9 cellular contexts compared by ENCODE assay signal in the genomic region with DNA sequence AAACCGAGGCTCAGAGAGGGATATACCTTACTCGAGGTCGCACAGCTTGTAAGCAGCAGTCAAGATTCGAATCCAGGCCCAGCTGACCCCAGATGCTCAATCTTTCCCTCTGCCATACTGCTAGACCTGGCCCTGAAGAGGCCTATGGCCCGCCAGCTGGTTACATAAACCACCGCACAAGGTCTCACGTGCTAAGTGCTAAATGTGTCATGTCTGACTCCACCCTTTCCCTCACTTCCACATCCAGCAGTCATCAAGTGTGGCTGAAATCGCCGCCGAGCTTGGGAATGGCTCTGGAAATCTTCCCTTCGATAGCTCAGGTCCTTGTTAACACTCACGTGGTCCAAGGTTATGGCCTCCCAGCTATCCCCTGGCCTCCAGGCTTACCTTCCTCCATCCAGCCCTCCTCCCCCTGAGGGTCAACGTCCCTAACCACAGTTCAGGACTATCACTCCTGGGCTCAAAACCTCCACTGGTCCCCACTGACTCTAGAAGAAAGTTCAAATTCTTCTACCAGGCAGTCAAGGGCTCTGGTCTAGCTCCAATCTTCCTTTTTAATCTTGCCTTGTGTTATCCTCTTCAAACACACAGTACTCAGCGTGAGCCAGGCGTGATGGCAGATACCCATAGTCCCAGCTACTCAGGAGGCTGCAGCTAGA. TPM values are rescaled to one million over a fixed set of nuclear protein-coding genes. Genes with fewer than 3 reads are reported as not detected.
DNase-seq lines count a peak whose midpoint lies in the region; ATAC-seq and TF ChIP-seq lines count a peak whose summit lies in the region.
"Had no signal": no experiment of that assay in that cellular context is flagged by ENCODE, and none has a peak within 500 bp of the region (broad histone marks: within the 10 kb centered on the region; RNA-seq: fewer than 3 reads in every experiment).

No MANE protein-coding gene starts in this region.

- ATAC-seq in HG03108 (IDR thresholded peaks at IDR 0.05; ENCODE audit: unreplicated experiment): no peak

- intact Hi-C loops in mammary epithelial cell (cut with micrococcal nuclease) (loop anchor here (1.0 to 2.0 kb wide), 2 partner anchors 39 to 195 kb away; a partner anchor contains a TSS), lower leg skin (cut with DNase I; ENCODE audit: low total_unique reads) (no loop called here), tibial artery (cut with DNase I; ENCODE audit: low total_unique reads) (loop anchor here (5.0 kb wide), 1 partner anchor 39 kb away; a partner anchor contains a TSS)

- TSS peak; percentile 16 for BruUV-seq in mammary epithelial cell (replicated peaks; lab: Mats Ljungman, UMichigan)

- H3K36me3 Mint-ChIP-seq in T-helper 2 cell treated with Interferon-gamma antibody and Interleukin-4, amounts not matched to agents 5 μg/mL and 100 μg/mL, for 36 hours (ENCODE audit: low read depth): no peaks in the 10 kb centered on the region

- H3K4me3 ChIP-seq in mammary epithelial cell (replicated peaks in 1 of 3; ENCODE audit: insufficient read depth in 1 of 3, low read depth in 2 of 3, low read length in 3 of 3) (peak overlapping the region in 1 of 3 experiments; percentile 0), lower leg skin (ENCODE audit: low read depth, poor library complexity, severe bottlenecking) (no peak overlapping the region), tibial artery (no peak overlapping the region)

- H3K27ac Mint-ChIP-seq in T-helper 2 cell treated with Interferon-gamma antibody and Interleukin-4, amounts not matched to agents 5 μg/mL and 100 μg/mL, for 36 hours: peak overlapping the region; percentile 17

- peaks cover 38% of the 10 kb centered on the region for H3K4me1 Mint-ChIP-seq in T-helper 2 cell treated with Interferon-gamma antibody and Interleukin-4, amounts not matched to agents 5 μg/mL and 100 μg/mL, for 36 hours (ENCODE audit: low read depth)

- TF ChIP-seq POLR2A in lower leg skin (IDR thresholded peaks at IDR 0.05): no peak

- in situ Hi-C loops in mammary epithelial cell (cut with MboI; ENCODE audit: low sequenced_read_pairs in 2 of 2): loop anchor here in 1 of 2 donors (5.0 kb wide), 1 partner anchor 39 kb away; a partner anchor contains a TSS

- H3K9me3 ChIP-seq in mammary epithelial cell (replicated peaks; ENCODE audit: insufficient read depth, low read length): no peaks in the 10 kb centered on the region
- no peaks in the 10 kb centered on the region for H3K9me3 ChIP-seq in tibial artery

- no peak overlapping the region for H2AFZ ChIP-seq in mammary epithelial cell (ENCODE audit: low read depth, low read length)

- no peak for DNase-seq in T-helper 2 cell treated with Interferon-gamma antibody and Interleukin-4, amounts not matched to agents 5 μg/mL and 100 μg/mL, for 36 hours (ENCODE audit: low spot score)
- DNase-seq in T-helper 2 cell (no peak), mammary epithelial cell (no peak), lower leg skin (ENCODE audit: low spot score in 2 of 2) (peak; percentile 87 to 95), tibial artery (peak; percentile 81 to 87), hypothalamus (lab: John Stamatoyannopoulos, UW) (no peak), NCI-H2107 treated with DMSO at 0.1 percent for 48 hours (lab: John Stamatoyannopoulos, UW; ENCODE audit: unreplicated experiment) (no peak)
- DNase-seq: retina had no signal

- H3K79me2 ChIP-seq in mammary epithelial cell (ENCODE audit: insufficient read depth, low read length): peaks cover 88% of the 10 kb centered on the region

- H3K27me3 ChIP-seq in mammary epithelial cell (ENCODE audit: insufficient read depth, low read length) (no peaks in the 10 kb centered on the region), tibial artery (no peaks in the 10 kb centered on the region)

- CTCF ChIA-PET in mammary epithelial cell (lab: Charles Lee; ENCODE audit: low non-redundant PET): interaction anchor here (0.6 to 0.8 kb wide), 2 partner anchors 41 to 84 kb away, joined by 3 to 4 read pairs; no protein-coding TSS in a partner anchor

- TF ChIP-seq CTCF in mammary epithelial cell (conservative IDR thresholded peaks at IDR 0.05 in 1 of 2, IDR thresholded peaks at IDR 0.05 in 1 of 2; ENCODE audit: extremely low read depth in 1 of 2, insufficient read depth in 1 of 2, low read depth in 1 of 2, low read length in 2 of 2) (no peak), lower leg skin (IDR thresholded peaks at IDR 0.05) (no peak), tibial artery (IDR thresholded peaks at IDR 0.05) (no peak)

- peak overlapping the region; percentile 67 for H3K27ac ChIP-seq in mammary epithelial cell (ENCODE audit: insufficient read depth, low read depth, low read length)
- peak overlapping the region; percentile 100 for H3K27ac ChIP-seq in tibial artery

- no peaks in the 10 kb centered on the region for H4K20me1 ChIP-seq in mammary epithelial cell (ENCODE audit: insufficient read depth, low read length)

- peak overlapping the region; percentile 68 for H3K4me2 ChIP-seq in mammary epithelial cell (ENCODE audit: insufficient read depth, low read depth, low read length)

- peak overlapping the region; percentile 61 for H3K9ac ChIP-seq in mammary epithelial cell (ENCODE audit: insufficient read depth, low read length)

- WGBS in mammary epithelial cell (ENCODE audit: low coverage, missing lambda C conversion rate): 44% methylated on average over 15 of the region's 15 CpGs
- 32 to 35% methylated on average over 15 of the region's 15 CpGs for WGBS in lower leg skin, 2 donors

- no peaks in the 10 kb centered on the region for H3K36me3 ChIP-seq in mammary epithelial cell (ENCODE audit: insufficient read depth, low read length)
- H3K36me3 ChIP-seq in tibial artery: no peaks in the 10 kb centered on the region

- H3K4me3 Mint-ChIP-seq in T-helper 2 cell treated with Interferon-gamma antibody and Interleukin-4, amounts not matched to agents 5 μg/mL and 100 μg/mL, for 36 hours: no peak overlapping the region

- no peaks in the 10 kb centered on the region for H3K27me3 Mint-ChIP-seq in T-helper 2 cell treated with Interferon-gamma antibody and Interleukin-4, amounts not matched to agents 5 μg/mL and 100 μg/mL, for 36 hours (ENCODE audit: low read depth)

- dilution Hi-C loops in mammary epithelial cell (cut with HindIII; ENCODE audit: low sequenced_read_pairs): loop anchor here (5.0 kb wide), 3 partner anchors 44 to 106 kb away; a partner anchor contains a TSS

- H3K4me1 ChIP-seq in mammary epithelial cell (ENCODE audit: insufficient read depth, low read length) (peaks cover 45% of the 10 kb centered on the region), tibial artery (peaks cover 0 to 71% (median 46%) of the 10 kb centered on the region in 4 donors)

- H3K9me3 Mint-ChIP-seq in T-helper 2 cell treated with Interferon-gamma antibody and Interleukin-4, amounts not matched to agents 5 μg/mL and 100 μg/mL, for 36 hours: no peaks in the 10 kb centered on the region

RNA-seq across cellular contexts. Expression of a gene that starts 3.5 kb away (rescaled TPM):
- total RNA-seq in mammary epithelial cell (10 to 100 TPM; 32.5 to 56.3 TPM), lower leg skin (10 to 100 TPM; 40.4 to 52.3 (median 47.7) TPM)
- 20.9 TPM for polyA plus RNA-seq in mammary epithelial cell
- polyA minus RNA-seq in mammary epithelial cell: 66.9 TPM

RNA-seq across cellular contexts. Expression of a gene that starts 5.4 kb away (rescaled TPM):
- not detected for total RNA-seq in mammary epithelial cell
- polyA plus RNA-seq in mammary epithelial cell: not detected
- not detected for polyA minus RNA-seq in mammary epithelial cell
- not detected for total RNA-seq in lower leg skin

RNA-seq across cellular contexts. Expression of a gene that starts 8.3 kb away (rescaled TPM):
- total RNA-seq in mammary epithelial cell (100 to 1,000 TPM; 168 to 184 TPM), lower leg skin (100 to 1,000 TPM in 3 of 4 donors, 10 to 100 TPM in 1; 93.9 to 120 (median 110) TPM)
- polyA plus RNA-seq in mammary epithelial cell: 8.6 TPM
- polyA minus RNA-seq in mammary epithelial cell: 461 TPM

RNA-seq across cellular contexts. Expression of a gene that starts 31.0 kb away (rescaled TPM):
- total RNA-seq in mammary epithelial cell: 10 to 100 TPM; 30.2 to 35.4 TPM
- 33.8 TPM for polyA plus RNA-seq in mammary epithelial cell
- 10.9 TPM for polyA minus RNA-seq in mammary epithelial cell
- total RNA-seq in lower leg skin: 10 to 100 TPM in 3 of 4 donors, 1 to 10 TPM in 1; 7.8 to 16.0 (median 13.6) TPM

RNA-seq across cellular contexts. Expression of a gene that starts 36.6 kb away (rescaled TPM):
- total RNA-seq in mammary epithelial cell: 10 to 100 TPM; 11.2 to 20.2 TPM
- 16.8 TPM for polyA plus RNA-seq in mammary epithelial cell
- polyA minus RNA-seq in mammary epithelial cell: 13.5 TPM
- total RNA-seq in lower leg skin: 10 to 100 TPM; 12.5 to 15.0 (median 13.9) TPM

Comparison
In these comparisons a context has a peak if more than half of its experiments do, and no peak if none do; other contexts are left out.
1. DNase-seq: peak in lower leg skin (2 of 2) and tibial artery (2 of 2); none in T-helper 2 cell treated with Interferon-gamma antibody and Interleukin-4, amounts not matched to agents 5 μg/mL and 100 μg/mL, for 36 hours (single experiment), T-helper 2 cell (0 of 5), mammary epithelial cell (single experiment), hypothalamus (0 of 51) and NCI-H2107 treated with DMSO at 0.1 percent for 48 hours (single experiment).